ENCODE assay signal across 8 cellular contexts in genomic region chr19:38619361-38620174, GRCh38. TPM values are rescaled to one million over a fixed set of nuclear protein-coding genes. Genes with fewer than 3 reads are reported as not detected.
DNase-seq lines count a peak whose midpoint lies in the region; ATAC-seq and TF ChIP-seq lines count a peak whose summit lies in the region.

No MANE protein-coding gene starts in this region.

- H3K9me3 Mint-ChIP-seq in naive thymus-derived CD4-positive, alpha-beta T cell: peaks cover 0 to 2% (median 0%) of the 10 kb centered on the region in 11 donors

- H3K4me1 ChIP-seq in BE2C (no peaks in the 10 kb centered on the region), Karpas-422 (ENCODE audit: low read length) (peaks cover 43% of the 10 kb centered on the region)
- peaks cover 28 to 40% of the 10 kb centered on the region in 2 donors for H3K4me1 ChIP-seq in naive thymus-derived CD4-positive, alpha-beta T cell (ENCODE audit: control insufficient read depth in 2 of 2, insufficient read depth in 2 of 2, low read length in 2 of 2)

- H3K79me2 ChIP-seq in Karpas-422 (ENCODE audit: low read length): peaks cover 52% of the 10 kb centered on the region

- peak overlapping the region; percentile 89 to 100 (median 97) for H3K27ac Mint-ChIP-seq in naive thymus-derived CD4-positive, alpha-beta T cell

- H3K27me3 ChIP-seq in BE2C: no peaks in the 10 kb centered on the region
- H3K27me3 ChIP-seq in Karpas-422 (ENCODE audit: low read length): no peaks in the 10 kb centered on the region
- H3K27me3 ChIP-seq in naive thymus-derived CD4-positive, alpha-beta T cell (ENCODE audit: control insufficient read depth in 2 of 2, insufficient read depth in 2 of 2, low read length in 2 of 2): no peaks in the 10 kb centered on the region

- no peaks in the 10 kb centered on the region for H3K27me3 Mint-ChIP-seq in naive thymus-derived CD4-positive, alpha-beta T cell

- no peaks in the 10 kb centered on the region for H3K9me2 ChIP-seq in Karpas-422 (replicated peaks; ENCODE audit: insufficient read depth, low read length)

- peaks cover 37 to 61% (median 44%) of the 10 kb centered on the region in 7 donors for H3K4me1 Mint-ChIP-seq in naive thymus-derived CD4-positive, alpha-beta T cell

- peaks cover 15% of the 10 kb centered on the region for H4K20me1 ChIP-seq in Karpas-422 (ENCODE audit: insufficient read depth, low read depth, low read length)

- POLR2A ChIA-PET in naive thymus-derived CD4-positive, alpha-beta T cell (lab: Charles Lee): interaction anchor here (0.6 to 3.0 kb wide), 13 partner anchors 12 to 723 kb away, joined by 3 to 29 read pairs (median 6); partner anchors contain the start of genes FAM98C, PSMD8 and SAMD4B

- H3K9me3 ChIP-seq in BE2C (no peaks in the 10 kb centered on the region), Karpas-422 (ENCODE audit: low read length) (no peaks in the 10 kb centered on the region)
- no peaks in the 10 kb centered on the region for H3K9me3 ChIP-seq in naive thymus-derived CD4-positive, alpha-beta T cell (ENCODE audit: control insufficient read depth in 2 of 3, low read length in 3 of 3)

- H2AFZ ChIP-seq in Karpas-422 (ENCODE audit: low read length): no peak overlapping the region

- no peak for TF ChIP-seq CTCF in BE2C (IDR thresholded peaks at IDR 0.05; ENCODE audit: low read depth, low read length)
- no peak for TF ChIP-seq CTCF in coronary artery (IDR thresholded peaks at IDR 0.05)

- no peak for ATAC-seq in naive thymus-derived CD4-positive, alpha-beta T cell

- intact Hi-C loops in naive thymus-derived CD4-positive, alpha-beta T cell (cut with micrococcal nuclease): loop anchor here (1.0 to 10.0 kb wide), 16 partner anchors 15 to 572 kb away; partner anchors contain the start of genes ACTN4 (in 2 of the 2), MRPS12 (in 2 of the 2), PSMD8 (in 2 of the 2) and SARS2 (in 2 of the 2)

- H3K4me3 Mint-ChIP-seq in naive thymus-derived CD4-positive, alpha-beta T cell: peak overlapping the region; percentile 95 to 100 (median 98)

- H3K4me3 ChIP-seq in BE2C (ENCODE audit: low read depth, low read length) (peak overlapping the region; percentile 97), Karpas-422 (ENCODE audit: low read length) (peak overlapping the region; percentile 90), coronary artery (peak overlapping the region; percentile 95)
- peak overlapping the region; percentile 96 for H3K4me3 ChIP-seq in naive thymus-derived CD4-positive, alpha-beta T cell (ENCODE audit: low read length)

- H3K36me3 ChIP-seq in BE2C: peaks cover 44% of the 10 kb centered on the region
- H3K36me3 ChIP-seq in Karpas-422 (ENCODE audit: insufficient read depth, low read length): peaks cover 26% of the 10 kb centered on the region
- peaks cover 13 to 47% (median 13%) of the 10 kb centered on the region in 3 experiments for H3K36me3 ChIP-seq in naive thymus-derived CD4-positive, alpha-beta T cell (ENCODE audit: control insufficient read depth in 2 of 3, insufficient read depth in 3 of 3, low read length in 3 of 3)

- H3K27ac ChIP-seq in Karpas-422 (ENCODE audit: low read length) (peak overlapping the region; percentile 70), coronary artery (peak overlapping the region; percentile 77 to 90)
- H3K27ac ChIP-seq in naive thymus-derived CD4-positive, alpha-beta T cell (ENCODE audit: low read depth, low read length): peak overlapping the region; percentile 99

- H3K9ac ChIP-seq in Karpas-422 (ENCODE audit: low read length): peak overlapping the region; percentile 88

- H3K36me3 Mint-ChIP-seq in naive thymus-derived CD4-positive, alpha-beta T cell: peaks cover 8 to 40% (median 25%) of the 10 kb centered on the region in 5 donors

- CTCF ChIA-PET in naive thymus-derived CD4-positive, alpha-beta T cell (lab: Charles Lee): interaction anchor here (1.0 to 3.3 kb wide), 6 partner anchors 14 to 311 kb away, joined by 4 to 18 read pairs (median 8); partner anchors contain the start of genes FAM98C, MRPS12 and SARS2

- H3K4me2 ChIP-seq in Karpas-422 (ENCODE audit: low read depth, low read length, poor library complexity, severe bottlenecking): peak overlapping the region; percentile 93

- DNase-seq in BE2C (no peak), Karpas-422 (peak; percentile 49), coronary artery (ENCODE audit: low spot score) (no peak), kidney tubule cell (ENCODE audit: low spot score) (no peak), amniotic stem cell (lab: John Stamatoyannopoulos, UW) (no peak), NCI-H1105 treated with DMSO at 0.1 percent for 48 hours (lab: John Stamatoyannopoulos, UW) (no peak), KG1 (lab: John Stamatoyannopoulos, UW) (no peak)
- peak in 1 of 9 donors; percentile 9 for DNase-seq in naive thymus-derived CD4-positive, alpha-beta T cell

RNA-seq across cellular contexts. Expression of gene EIF3K, which starts 0.6 kb away (rescaled TPM):
- polyA plus RNA-seq in BE2C (2012; ENCODE audit: insufficient read depth, insufficient read length, low read depth): 581 TPM
- 474 and 745 TPM in 2 replicates for total RNA-seq in Karpas-422 (2014; rRNA removed; shearing (Covaris generic); ENCODE audit: low replicate concordance)
- 100 to 1,000 TPM; 294 to 405 (median 337) TPM for total RNA-seq in naive thymus-derived CD4-positive, alpha-beta T cell
- 100 to 1,000 TPM; 424 to 437 TPM for polyA plus RNA-seq in naive thymus-derived CD4-positive, alpha-beta T cell

RNA-seq across cellular contexts. Expression of gene MAP4K1, which starts 1.8 kb away (rescaled TPM):
- polyA plus RNA-seq in BE2C (2012; ENCODE audit: insufficient read depth, insufficient read length, low read depth): 10.0 TPM
- 262 and 352 TPM in 2 replicates for total RNA-seq in Karpas-422 (2014; rRNA removed; shearing (Covaris generic); ENCODE audit: low replicate concordance)
- total RNA-seq in naive thymus-derived CD4-positive, alpha-beta T cell: 100 to 1,000 TPM; 200 to 287 (median 235) TPM
- polyA plus RNA-seq in naive thymus-derived CD4-positive, alpha-beta T cell: 100 to 1,000 TPM in 1 of 2 donors, 10 to 100 TPM in 1; 79.0 to 120 TPM

RNA-seq across cellular contexts. Expression of gene ACTN4, which starts 27.9 kb away (rescaled TPM):
- polyA plus RNA-seq in BE2C (2012; ENCODE audit: insufficient read depth, insufficient read length, low read depth): 179 TPM
- total RNA-seq in Karpas-422 (2014; rRNA removed; shearing (Covaris generic); ENCODE audit: low replicate concordance): 54.6 and 106 TPM in 2 replicates
- 100 to 1,000 TPM in 2 of 5 experiments, 10 to 100 TPM in 3; 49.2 to 355 (median 54.4) TPM for total RNA-seq in naive thymus-derived CD4-positive, alpha-beta T cell
- 1 to 10 TPM; 2.8 to 3.9 TPM for polyA plus RNA-seq in naive thymus-derived CD4-positive, alpha-beta T cell
